15 cellular contexts compared by ENCODE assay signal in the genomic region with DNA sequence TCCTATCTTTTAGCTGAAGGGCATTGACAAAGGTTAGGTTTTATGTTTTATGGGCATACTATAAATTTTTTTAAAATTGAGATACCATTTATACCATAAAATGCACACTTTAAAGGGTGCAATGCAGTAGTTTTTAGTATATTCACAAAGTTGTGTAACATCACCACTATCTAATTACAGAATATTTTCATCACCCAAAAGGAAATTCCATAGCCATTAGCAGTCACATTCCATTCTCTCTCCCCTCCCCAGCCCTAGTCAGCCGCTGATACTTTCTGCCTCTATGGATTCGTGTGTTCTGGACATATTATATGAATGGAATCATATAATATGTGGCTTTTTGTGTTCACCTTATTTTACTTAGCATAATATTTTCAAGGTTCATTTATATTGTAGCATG.
DNase-seq lines count a peak whose midpoint lies in the region; ATAC-seq and TF ChIP-seq lines count a peak whose summit lies in the region.
"Had no signal": no experiment of that assay in that cellular context is flagged by ENCODE, and none has a peak within 500 bp of the region (broad histone marks: within the 10 kb centered on the region; RNA-seq: fewer than 3 reads in every experiment).

No MANE protein-coding gene starts in this region.

- H3K27ac ChIP-seq in HCT116 (ENCODE audit: low read depth, low read length) (no peak overlapping the region), smooth muscle cell (ENCODE audit: low read depth) (no peak overlapping the region)

- H3K9me3 ChIP-seq in HCT116 (ENCODE audit: control insufficient read depth in 1 of 2, insufficient read depth in 1 of 2, low read depth in 1 of 2, low read length in 2 of 2) = no peaks in the 10 kb centered on the region
- H3K9me3 ChIP-seq in smooth muscle cell (replicated peaks; ENCODE audit: low read depth) = peaks cover 13% of the 10 kb centered on the region

- ATAC-seq in HCT116 = peak; percentile 68
- ATAC-seq in GM21529 (IDR thresholded peaks at IDR 0.05; ENCODE audit: unreplicated experiment) = no peak
- ATAC-seq in HG03108 (IDR thresholded peaks at IDR 0.05; ENCODE audit: unreplicated experiment) = no peak
- ATAC-seq: activated CD8-positive, alpha-beta T cell treated with anti-CD3 and anti-CD28 coated beads, Interleukin-2, amount 10 ng/mL, durations not matched to agents 7 days and 5 days had no signal

- no peak overlapping the region for H3K4me3 ChIP-seq in HCT116 (replicated peaks in 1 of 2; ENCODE audit: low read depth in 1 of 2, low read length in 2 of 2)
- H3K4me3 ChIP-seq in smooth muscle cell = no peak overlapping the region

- H4K20me1 ChIP-seq in HCT116 (ENCODE audit: insufficient read depth) = no peaks in the 10 kb centered on the region
- no peaks in the 10 kb centered on the region for H4K20me1 ChIP-seq in smooth muscle cell (ENCODE audit: low read depth)

- H3K9ac ChIP-seq in HCT116 (ENCODE audit: low read length) (no peak overlapping the region), smooth muscle cell (ENCODE audit: low read depth) (no peak overlapping the region)

- CTCF ChIA-PET in HCT116 (lab: Charles Lee) = no interaction called here

- H3K36me3 ChIP-seq in HCT116 (ENCODE audit: control insufficient read depth in 1 of 2, insufficient read depth in 2 of 2, low read length in 2 of 2) = peaks cover 0 to 7% of the 10 kb centered on the region in 2 experiments; a peak in 1 of 4 replicates
- H3K36me3 ChIP-seq in smooth muscle cell (ENCODE audit: low read depth) = no peaks in the 10 kb centered on the region

- intact Hi-C loops in HCT116 (cut with micrococcal nuclease) = no loop called here

- H3K27me3 ChIP-seq in HCT116 (ENCODE audit: insufficient read depth, low read length) = no peaks in the 10 kb centered on the region
- H3K27me3 ChIP-seq in smooth muscle cell (ENCODE audit: low read depth) = no peaks in the 10 kb centered on the region

- TF ChIP-seq POLR2A in HCT116 (IDR thresholded peaks at IDR 0.05; ENCODE audit: borderline replicate concordance, extremely low read depth, insufficient read depth, insufficient read length) = no peak

- POLR2A ChIA-PET in HCT116 (lab: Charles Lee) = no interaction called here

- TF ChIP-seq CTCF in HCT116 (IDR thresholded peaks at IDR 0.05 in 2 of 3, conservative IDR thresholded peaks at IDR 0.05 in 1 of 3; ENCODE audit: borderline replicate concordance in 1 of 3, insufficient read depth in 1 of 3, low read depth in 2 of 3, low read length in 2 of 3) (no peak), smooth muscle cell (IDR thresholded peaks at IDR 0.05; ENCODE audit: borderline replicate concordance, insufficient read depth, poor library complexity, severe bottlenecking) (no peak)

- H3K4me2 ChIP-seq in HCT116 (ENCODE audit: low read length) (peak overlapping the region; percentile 52), smooth muscle cell (peak overlapping the region; percentile 28)

- peak; percentile 22 for DNase-seq in HCT116 (ENCODE audit: low read depth, low spot score)
- DNase-seq in SW480 (ENCODE audit: low spot score) = peak; percentile 23
- DNase-seq in fibroblast of the conjunctiva (ENCODE audit: low read depth) = peak; percentile 53
- no peak for DNase-seq in smooth muscle cell (lab: John Stamatoyannopoulos, UW; ENCODE audit: unreplicated experiment)
- DNase-seq in central memory CD4-positive, alpha-beta T cell = no peak
- DNase-seq in DMS53 treated with DMSO at 0.1 percent for 48 hours (lab: John Stamatoyannopoulos, UW; ENCODE audit: unreplicated experiment) = no peak
- DNase-seq: activated CD8-positive, alpha-beta T cell treated with anti-CD3 and anti-CD28 coated beads, Interleukin-2, amount 10 ng/mL, durations not matched to agents 7 days and 5 days; DMS79; kidney; NCI-H1436 treated with DMSO at 0.1 percent for 48 hours; NK-92 treated with Interleukin-12 subunit alpha and Interleukin-12 subunit beta, amount 100 ng/mL, for 24 hours; nucleus accumbens; stimulated activated naive CD4-positive, alpha-beta T cell had no signal

- no peaks in the 10 kb centered on the region for H3F3A ChIP-seq in smooth muscle cell (ENCODE audit: low read depth)

- H3K9me2 ChIP-seq in HCT116 (ENCODE audit: insufficient read depth) = no peaks in the 10 kb centered on the region

- H3K79me2 ChIP-seq in HCT116 (ENCODE audit: insufficient read depth, low read length) = no peaks in the 10 kb centered on the region
- no peaks in the 10 kb centered on the region for H3K79me2 ChIP-seq in smooth muscle cell (ENCODE audit: low read depth)

- H2AFZ ChIP-seq in HCT116 (ENCODE audit: low read depth, low read length, poor library complexity, severe bottlenecking) = no peak overlapping the region
- H2AFZ ChIP-seq in smooth muscle cell (ENCODE audit: low read depth) = no peak overlapping the region

- no TSS peak for BruUV-seq in HCT116 (replicated peaks; lab: Mats Ljungman, UMichigan)

- H3K4me1 ChIP-seq in HCT116 (ENCODE audit: control insufficient read depth in 1 of 2, insufficient read depth in 2 of 2, low read length in 2 of 2) (peaks cover 3 to 21% of the 10 kb centered on the region in 2 experiments), smooth muscle cell (ENCODE audit: low read depth) (no peaks in the 10 kb centered on the region)

- TF ChIP-seq RAD21 in HCT116 (IDR thresholded peaks at IDR 0.05; ENCODE audit: low read depth) = no peak

- RAD21 ChIA-PET in HCT116 (lab: Charles Lee; ENCODE audit: low non-redundant PET in 1 of 2, low total read pairs in 2 of 2, uncharacterized antibody in 2 of 2, unreplicated experiment in 2 of 2) = no interaction called here

- 15% methylated on average over 2 of the region's 2 CpGs for WGBS in smooth muscle cell (ENCODE audit: low lambda C conversion rate)

TF ChIP-seq in HCT116, 20 proteins besides CTCF, POLR2A, EP300 and RAD21:
- peak; percentile 24; the same call in 1 of the 2 replicates for TF ChIP-seq FOSL1 (IDR thresholded peaks at IDR 0.05; ENCODE audit: low read depth)
- no peak for TF ChIP-seq ELF1 (IDR thresholded peaks at IDR 0.05; ENCODE audit: borderline replicate concordance, low read depth)
- peak; percentile 83 for TF ChIP-seq CEBPB (IDR thresholded peaks at IDR 0.05; ENCODE audit: low read depth)
- peak; percentile 26; the same call in 1 of the 2 replicates for TF ChIP-seq JUND (IDR thresholded peaks at IDR 0.05)

Comparison
In these comparisons a context has a peak if more than half of its experiments do, and no peak if none do; other contexts are left out.
1. DNase-seq: peak in HCT116 (single experiment), SW480 (single experiment) and fibroblast of the conjunctiva (single experiment); none in smooth muscle cell (single experiment), central memory CD4-positive, alpha-beta T cell (single experiment) and DMS53 treated with DMSO at 0.1 percent for 48 hours (single experiment).